Comparison of ENCODE assay signal across 38 cellular contexts in the genomic region with DNA sequence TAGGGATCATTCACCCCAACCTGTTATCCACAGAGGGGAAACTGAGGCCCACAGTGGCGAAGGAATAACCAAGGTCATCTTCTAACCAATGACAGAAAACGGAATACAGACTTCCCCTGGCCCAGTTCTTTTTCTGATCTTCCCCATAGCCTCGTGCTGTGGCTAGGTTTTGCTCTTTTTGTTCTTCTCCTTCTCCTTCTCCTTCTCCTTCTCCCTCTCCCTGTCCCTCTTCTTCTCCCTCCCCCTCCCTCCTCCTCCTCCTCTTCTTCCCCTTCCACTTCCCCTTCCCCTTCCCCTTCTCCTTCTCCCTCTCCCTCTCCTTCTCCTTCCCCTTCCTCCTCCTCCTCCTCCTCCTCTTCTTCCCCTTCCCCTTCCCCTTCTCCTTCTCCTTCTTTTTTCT. TPM values are rescaled to one million over a fixed set of nuclear protein-coding genes. Genes with fewer than 3 reads are reported as not detected.
"Had no signal": no experiment of that assay in that cellular context is flagged by ENCODE, and none has a peak within 500 bp of the region (broad histone marks: within the 10 kb centered on the region; RNA-seq: fewer than 3 reads in every experiment).

No MANE protein-coding gene starts in this region.

- H3K4me1 Mint-ChIP-seq: activated naive CD4-positive, alpha-beta T cell treated with anti-CD3 and anti-CD28 coated beads, Interleukin-2, amount 10 ng/mL, durations not matched to agents 7 days and 5 days; activated naive CD4-positive, alpha-beta T cell treated with anti-CD3 and anti-CD28 coated beads, Interleukin-2, amount 50 U/mL, for 24 hours; activated naive CD8-positive, alpha-beta T cell treated with anti-CD3 and anti-CD28 coated beads for 36 hours; activated naive CD8-positive, alpha-beta T cell treated with anti-CD3 and anti-CD28 coated beads, Interleukin-2, amount 50 U/mL, for 24 hours; activated T-helper 17 cell treated with anti-CD3 and anti-CD28 coated beads, Interleukin-2, amount 50 U/mL, for 72 hours; brain had no signal

- H3K27ac ChIP-seq: adrenal gland, ascending aorta, body of pancreas, brain microvascular endothelial cell, breast epithelium, cardiac muscle cell had no signal

- H3K4me3 ChIP-seq: adrenal gland, ascending aorta, body of pancreas, breast epithelium, cardiac muscle cell had no signal

- H3K27ac Mint-ChIP-seq: activated naive CD4-positive, alpha-beta T cell treated with anti-CD3 and anti-CD28 coated beads for 36 hours; activated naive CD4-positive, alpha-beta T cell treated with anti-CD3 and anti-CD28 coated beads, Interleukin-2, amount 10 ng/mL, durations not matched to agents 7 days and 5 days; activated naive CD4-positive, alpha-beta T cell treated with anti-CD3 and anti-CD28 coated beads, Interleukin-2, amount 50 U/mL, for 24 hours; activated naive CD4-positive, alpha-beta T cell treated with anti-CD3 and anti-CD28 coated beads, Interleukin-2, amount 50 U/mL, for 72 hours; activated naive CD8-positive, alpha-beta T cell; activated naive CD8-positive, alpha-beta T cell treated with anti-CD3 and anti-CD28 coated beads for 36 hours; activated naive CD8-positive, alpha-beta T cell treated with anti-CD3 and anti-CD28 coated beads, Interleukin-2, amount 10 ng/mL, durations not matched to agents 7 days and 5 days; activated naive CD8-positive, alpha-beta T cell treated with anti-CD3 and anti-CD28 coated beads, Interleukin-2, amount 50 U/mL, for 24 hours; activated T-cell treated with anti-CD3 and anti-CD28 coated beads, Interleukin-2, amount 50 U/mL, for 24 hours; activated T-cell treated with anti-CD3 and anti-CD28 coated beads, Interleukin-2, amount 50 U/mL, for 72 hours; activated T-helper 1 cell treated with anti-CD3 and anti-CD28 coated beads, Interleukin-12 subunit alpha, Interleukin-12 subunit beta, Interleukin-2, Interleukin-4 antibody, amounts not matched to agents 30 ng/mL and 10 ng/mL and 1 ng/mL, durations not matched to agents 14 hours and 24 hours and 36 hours; activated T-helper 17 cell treated with anti-CD3 and anti-CD28 coated beads, Interleukin-2, amount 50 U/mL, for 72 hours; activated T-helper 2 cell treated with anti-CD3 and anti-CD28 coated beads, Interferon-gamma antibody, Interleukin-2, Interleukin-4, amounts not matched to agents 10 μg/mL and 5 μg/mL and 100 μg/mL, durations not matched to agents 14 hours and 24 hours and 36 hours; brain had no signal

- DNase-seq: activated effector memory CD4-positive, alpha-beta T cell treated with anti-CD3 and anti-CD28 coated beads, Interleukin-2, amount 50 U/mL, for 16 hours; activated effector memory CD4-positive, alpha-beta T cell treated with Interleukin-2 at 50 U/mL for 16 hours; activated gamma-delta T cell; activated gamma-delta T cell treated with Interleukin-2 at 50 U/mL for 16 hours; activated naive CD4-positive, alpha-beta T cell; activated naive CD4-positive, alpha-beta T cell treated with anti-CD3 and anti-CD28 coated beads for 36 hours; activated naive CD4-positive, alpha-beta T cell treated with anti-CD3 and anti-CD28 coated beads, Interleukin-2, amount 10 ng/mL, durations not matched to agents 7 days and 5 days; activated naive CD4-positive, alpha-beta T cell treated with anti-CD3 and anti-CD28 coated beads, Interleukin-2, amount 50 U/mL, for 16 hours; activated naive CD4-positive, alpha-beta T cell treated with Interleukin-2 at 50 U/mL for 16 hours; activated naive CD8-positive, alpha-beta T cell treated with anti-CD3 and anti-CD28 coated beads for 36 hours; activated naive CD8-positive, alpha-beta T cell treated with anti-CD3 and anti-CD28 coated beads, Interleukin-2, amount 10 ng/mL, durations not matched to agents 7 days and 5 days; activated naive CD8-positive, alpha-beta T cell treated with anti-CD3 and anti-CD28 coated beads, Interleukin-2, amount 50 U/mL, for 24 hours; activated T-cell treated with anti-CD3 and anti-CD28 coated beads, Interleukin-2, amount 50 U/mL, for 1 hour; activated T-cell treated with anti-CD3 and anti-CD28 coated beads, Interleukin-2, amount 50 U/mL, for 24 hours; activated T-cell treated with anti-CD3 and anti-CD28 coated beads, Interleukin-2, amount 50 U/mL, for 4 hours; activated T-cell treated with anti-CD3 and anti-CD28 coated beads, Interleukin-2, amount 50 U/mL, for 48 hours; activated T-cell treated with anti-CD3 and anti-CD28 coated beads, Interleukin-2, amount 50 U/mL, for 72 hours; adrenal gland; amniotic stem cell; aorta; body of pancreas; brain microvascular endothelial cell; caudate nucleus; central memory CD4-positive, alpha-beta T cell; cerebellar nuclear complex had no signal

- FAIRE-seq: astrocyte, bronchial epithelial cell had no signal

- H3K4me3 Mint-ChIP-seq: activated naive CD4-positive, alpha-beta T cell treated with anti-CD3 and anti-CD28 coated beads for 36 hours; activated naive CD4-positive, alpha-beta T cell treated with anti-CD3 and anti-CD28 coated beads, Interleukin-2, amount 10 ng/mL, durations not matched to agents 7 days and 5 days; activated naive CD4-positive, alpha-beta T cell treated with anti-CD3 and anti-CD28 coated beads, Interleukin-2, amount 50 U/mL, for 24 hours; activated naive CD8-positive, alpha-beta T cell; activated naive CD8-positive, alpha-beta T cell treated with anti-CD3 and anti-CD28 coated beads for 36 hours; activated naive CD8-positive, alpha-beta T cell treated with anti-CD3 and anti-CD28 coated beads, Interleukin-2, amount 10 ng/mL, durations not matched to agents 7 days and 5 days; activated naive CD8-positive, alpha-beta T cell treated with anti-CD3 and anti-CD28 coated beads, Interleukin-2, amount 50 U/mL, for 24 hours; activated T-cell treated with anti-CD3 and anti-CD28 coated beads, Interleukin-2, amount 50 U/mL, for 24 hours; activated T-cell treated with anti-CD3 and anti-CD28 coated beads, Interleukin-2, amount 50 U/mL, for 4 hours; activated T-cell treated with anti-CD3 and anti-CD28 coated beads, Interleukin-2, amount 50 U/mL, for 72 hours; activated T-helper 1 cell treated with anti-CD3 and anti-CD28 coated beads, Interleukin-12 subunit alpha, Interleukin-12 subunit beta, Interleukin-2, Interleukin-4 antibody, amounts not matched to agents 30 ng/mL and 10 ng/mL and 1 ng/mL, durations not matched to agents 14 hours and 24 hours and 36 hours; activated T-helper 17 cell treated with anti-CD3 and anti-CD28 coated beads, Interleukin-2, amount 50 U/mL, for 72 hours; brain; central memory CD8-positive, alpha-beta T cell had no signal

- H3K4me1 ChIP-seq: adrenal gland, ascending aorta, body of pancreas, breast epithelium had no signal

- H3K9me3 ChIP-seq: adrenal gland, ascending aorta had no signal

- ATAC-seq: activated naive CD4-positive, alpha-beta T cell treated with anti-CD3 and anti-CD28 coated beads, Interleukin-2, amount 50 U/mL, for 72 hours; activated naive CD8-positive, alpha-beta T cell treated with anti-CD3 and anti-CD28 coated beads, Interleukin-2, amount 50 U/mL, for 24 hours; activated T-cell treated with anti-CD3 and anti-CD28 coated beads, Interleukin-2, amount 50 U/mL, for 4 hours; activated T-cell treated with anti-CD3 and anti-CD28 coated beads, Interleukin-2, amount 50 U/mL, for 72 hours; activated T-helper 17 cell treated with anti-CD3 and anti-CD28 coated beads, Interleukin-2, amount 50 U/mL, for 72 hours; body of pancreas had no signal

- H3K27me3 ChIP-seq: adrenal gland, ascending aorta, body of pancreas, cardiac muscle cell had no signal

- H3K36me3 Mint-ChIP-seq: activated naive CD4-positive, alpha-beta T cell treated with anti-CD3 and anti-CD28 coated beads, Interleukin-2, amount 10 ng/mL, durations not matched to agents 7 days and 5 days; activated naive CD4-positive, alpha-beta T cell treated with anti-CD3 and anti-CD28 coated beads, Interleukin-2, amount 50 U/mL, for 24 hours; activated naive CD4-positive, alpha-beta T cell treated with anti-CD3 and anti-CD28 coated beads, Interleukin-2, amount 50 U/mL, for 72 hours; activated naive CD8-positive, alpha-beta T cell; activated naive CD8-positive, alpha-beta T cell treated with anti-CD3 and anti-CD28 coated beads for 36 hours; activated naive CD8-positive, alpha-beta T cell treated with anti-CD3 and anti-CD28 coated beads, Interleukin-2, amount 10 ng/mL, durations not matched to agents 7 days and 5 days; brain had no signal

- H3K36me3 ChIP-seq: adrenal gland, ascending aorta, brain microvascular endothelial cell, breast epithelium, cardiac muscle cell had no signal

- H3K9me3 Mint-ChIP-seq: activated naive CD4-positive, alpha-beta T cell treated with anti-CD3 and anti-CD28 coated beads for 36 hours; activated naive CD4-positive, alpha-beta T cell treated with anti-CD3 and anti-CD28 coated beads, Interleukin-2, amount 10 ng/mL, durations not matched to agents 7 days and 5 days; activated naive CD4-positive, alpha-beta T cell treated with anti-CD3 and anti-CD28 coated beads, Interleukin-2, amount 50 U/mL, for 24 hours; activated naive CD4-positive, alpha-beta T cell treated with anti-CD3 and anti-CD28 coated beads, Interleukin-2, amount 50 U/mL, for 72 hours; activated naive CD8-positive, alpha-beta T cell treated with anti-CD3 and anti-CD28 coated beads for 36 hours; activated naive CD8-positive, alpha-beta T cell treated with anti-CD3 and anti-CD28 coated beads, Interleukin-2, amount 10 ng/mL, durations not matched to agents 7 days and 5 days; activated naive CD8-positive, alpha-beta T cell treated with anti-CD3 and anti-CD28 coated beads, Interleukin-2, amount 50 U/mL, for 24 hours; activated T-cell treated with anti-CD3 and anti-CD28 coated beads, Interleukin-2, amount 50 U/mL, for 24 hours; activated T-cell treated with anti-CD3 and anti-CD28 coated beads, Interleukin-2, amount 50 U/mL, for 72 hours; activated T-helper 1 cell treated with anti-CD3 and anti-CD28 coated beads, Interleukin-12 subunit alpha, Interleukin-12 subunit beta, Interleukin-2, Interleukin-4 antibody, amounts not matched to agents 30 ng/mL and 10 ng/mL and 1 ng/mL, durations not matched to agents 14 hours and 24 hours and 36 hours; activated T-helper 17 cell treated with anti-CD3 and anti-CD28 coated beads, Interleukin-2, amount 50 U/mL, for 72 hours; activated T-helper 2 cell treated with anti-CD3 and anti-CD28 coated beads, Interferon-gamma antibody, Interleukin-2, Interleukin-4, amounts not matched to agents 10 μg/mL and 5 μg/mL and 100 μg/mL, durations not matched to agents 14 hours and 24 hours and 36 hours; central memory CD8-positive, alpha-beta T cell had no signal

RNA-seq across cellular contexts. Expression of gene TWIST2, which starts 12.9 kb away (rescaled TPM):
- total RNA-seq: activated naive CD4-positive, alpha-beta T cell treated with anti-CD3 and anti-CD28 coated beads for 36 hours; activated naive CD4-positive, alpha-beta T cell treated with anti-CD3 and anti-CD28 coated beads, Interleukin-2, amount 50 U/mL, for 72 hours; activated naive CD8-positive, alpha-beta T cell treated with anti-CD3 and anti-CD28 coated beads for 36 hours; activated naive CD8-positive, alpha-beta T cell treated with anti-CD3 and anti-CD28 coated beads, Interleukin-2, amount 10 ng/mL, durations not matched to agents 7 days and 5 days; activated T-cell treated with anti-CD3 and anti-CD28 coated beads, Interleukin-2, amount 50 U/mL, for 4 hours; activated T-cell treated with anti-CD3 and anti-CD28 coated beads, Interleukin-2, amount 50 U/mL, for 72 hours; activated T-helper 1 cell treated with anti-CD3 and anti-CD28 coated beads, Interleukin-12 subunit alpha, Interleukin-12 subunit beta, Interleukin-2, Interleukin-4 antibody, amounts not matched to agents 30 ng/mL and 10 ng/mL and 1 ng/mL, durations not matched to agents 14 hours and 24 hours and 36 hours; activated T-helper 17 cell treated with anti-CD3 and anti-CD28 coated beads, Interleukin-2, amount 50 U/mL, for 72 hours; activated T-helper 2 cell treated with anti-CD3 and anti-CD28 coated beads, Interferon-gamma antibody, Interleukin-2, Interleukin-4, amounts not matched to agents 10 μg/mL and 5 μg/mL and 100 μg/mL, durations not matched to agents 14 hours and 24 hours and 36 hours; cardiac muscle cell had no signal
- polyA plus RNA-seq: cardiac muscle cell had no signal
